ENCODE assay signal across 10 cellular contexts in genomic region chr6:30507849-30508843, GRCh38. TPM values are rescaled to one million over a fixed set of nuclear protein-coding genes. Genes with fewer than 3 reads are reported as not detected.
DNase-seq lines count a peak whose midpoint lies in the region; ATAC-seq, FAIRE-seq and TF ChIP-seq lines count a peak whose summit lies in the region.
"Had no signal": no experiment of that assay in that cellular context is flagged by ENCODE, and none has a peak within 500 bp of the region (broad histone marks: within the 10 kb centered on the region; RNA-seq: fewer than 3 reads in every experiment).

No MANE protein-coding gene starts in this region.

- H3K36me3 ChIP-seq in IMR-90 (ENCODE audit: control insufficient read depth, insufficient read depth, low read length) (no peaks in the 10 kb centered on the region), small intestine (ENCODE audit: control insufficient read depth in 2 of 2, insufficient read depth in 2 of 2, low read length in 2 of 2) (no peaks in the 10 kb centered on the region), PC-9 (ENCODE audit: low read depth) (no peaks in the 10 kb centered on the region)

- dilution Hi-C loops in IMR-90 (cut with HindIII; ENCODE audit: low sequenced_read_pairs, unreplicated experiment): no loop called here

- no TSS peak for BruUV-seq in IMR-90 (replicated peaks; lab: Mats Ljungman, UMichigan)
- BruUV-seq in PC-9 (replicated peaks; lab: Mats Ljungman, UMichigan): no TSS peak

- H4K91ac ChIP-seq in IMR-90 (ENCODE audit: insufficient read depth, low read depth, low read length): no peak overlapping the region

- no peaks in the 10 kb centered on the region for H3K9me1 ChIP-seq in IMR-90 (ENCODE audit: insufficient read depth, low read length)

- 0 out of 2 replicates have a peak overlapping the region, but pooled peaks have one; percentile 45 for H2BK120ac ChIP-seq in IMR-90 (ENCODE audit: low read depth, low read length)

- no peak overlapping the region for H3K9ac ChIP-seq in IMR-90 (ENCODE audit: low read depth, low read length)

- no peak overlapping the region for H3K14ac ChIP-seq in IMR-90 (replicated peaks; ENCODE audit: low read depth, low read length)

- POLR2A ChIA-PET in IMR-90 (lab: Charles Lee; ENCODE audit: unreplicated experiment): interaction anchor here (1.0 kb wide), 1 partner anchor 104 kb away, joined by 4 read pairs; no protein-coding TSS in a partner anchor
- POLR2A ChIA-PET in PC-9 (lab: Charles Lee; ENCODE audit: unreplicated experiment): interaction anchor here (0.6 kb wide), 1 partner anchor 15 kb away, joined by 6 read pairs; no protein-coding TSS in a partner anchor
- POLR2A ChIA-PET in HEK293T (lab: Yijun Ruan, JAX): no interaction called here

- no peak overlapping the region for H2BK5ac ChIP-seq in IMR-90 (ENCODE audit: low read depth, low read length, poor library complexity, severe bottlenecking)

- no peak for TF ChIP-seq POLR2A in IMR-90 (IDR thresholded peaks at IDR 0.05; ENCODE audit: low read depth, low read length)

- H3F3A ChIP-seq in PC-9 (ENCODE audit: insufficient read depth, low read depth): peaks cover 3% of the 10 kb centered on the region; the same call in 1 of the 2 replicates

- H3K23ac ChIP-seq in IMR-90 (ENCODE audit: low read depth, low read length): no peak overlapping the region

- H3K9me3 ChIP-seq in IMR-90 (ENCODE audit: control insufficient read depth, insufficient read depth, low read length) (no peaks in the 10 kb centered on the region), small intestine (ENCODE audit: control insufficient read depth, low read depth) (no peaks in the 10 kb centered on the region), PC-9 (ENCODE audit: insufficient read depth, low read depth) (no peaks in the 10 kb centered on the region)

- peak overlapping the region; percentile 54 to 55; a peak in 3 of 4 replicates for H4K8ac ChIP-seq in IMR-90 (ENCODE audit: low read depth in 2 of 2, low read length in 2 of 2)

- intact Hi-C loops in IMR-90 (cut with micrococcal nuclease) (no loop called here), PC-9 (cut with micrococcal nuclease; ENCODE audit: unreplicated experiment) (no loop called here)

- peaks cover 19% of the 10 kb centered on the region for H3K4me1 Mint-ChIP-seq in activated T-helper 17 cell treated with anti-CD3 and anti-CD28 coated beads, Interleukin-2, amount 50 U/mL, for 72 hours

- peaks cover 6% of the 10 kb centered on the region for H3K36me3 Mint-ChIP-seq in activated T-helper 17 cell treated with anti-CD3 and anti-CD28 coated beads, Interleukin-2, amount 50 U/mL, for 72 hours (ENCODE audit: low read depth)

- H3K56ac ChIP-seq in IMR-90 (ENCODE audit: extremely low read depth, insufficient read depth, low read length): no peak overlapping the region

- DNase-seq in IMR-90 (no peak), small intestine (no peak), PC-9 (no peak), HEK293T (ENCODE audit: extremely low spot score) (no peak)
- DNase-seq: activated CD4-positive, alpha-beta T cell treated with anti-CD3 and anti-CD28 coated beads for 4 hours; caudate nucleus; NCI-H82 had no signal

- no peak overlapping the region for H2AFZ ChIP-seq in IMR-90 (replicated peaks; ENCODE audit: low read length, poor library complexity)
- no peak overlapping the region for H2AFZ ChIP-seq in PC-9

- no peak for TF ChIP-seq RAD21 in IMR-90 (IDR thresholded peaks at IDR 0.05; ENCODE audit: low read length)

- H2BK20ac ChIP-seq in IMR-90 (ENCODE audit: low read depth, low read length): peak overlapping the region; percentile 50; the same call in 1 of the 2 replicates

- H4K5ac ChIP-seq in IMR-90 (ENCODE audit: low read depth, low read length): no peak overlapping the region

- H4K20me1 ChIP-seq in IMR-90 (ENCODE audit: insufficient read depth, low read length) (no peaks in the 10 kb centered on the region), PC-9 (ENCODE audit: insufficient read depth) (no peaks in the 10 kb centered on the region)

- no peak for FAIRE-seq in small intestine (lab: Jason Lieb, UNC)

- in situ Hi-C loops in IMR-90 (cut with MboI; ENCODE audit: low sequenced_read_pairs): no loop called here

- H3K4me1 ChIP-seq in IMR-90 (ENCODE audit: control insufficient read depth, insufficient read depth, low read length) (no peaks in the 10 kb centered on the region; the same call in 1 of the 2 replicates), small intestine (ENCODE audit: control insufficient read depth in 2 of 2, insufficient read depth in 1 of 2, low read depth in 1 of 2, low read length in 1 of 2) (no peaks in the 10 kb centered on the region), PC-9 (replicated peaks; ENCODE audit: insufficient read depth) (peaks cover 9% of the 10 kb centered on the region; the same call in 1 of the 2 replicates)

- 80% methylated on average over 1 of the region's 5 CpGs; no CpG with 5 or more reads in 1 of the 2 experiments for WGBS in IMR-90 (ENCODE audit: extremely low coverage in 2 of 2, insufficient read length in 1 of 2), 2 experiments
- WGBS in small intestine, 3 donors: 69 to 78% (median 73%) methylated on average over 5 of the region's 5 CpGs

- H3K27me3 ChIP-seq in IMR-90 (ENCODE audit: control insufficient read depth, insufficient read depth, low read length): no peaks in the 10 kb centered on the region
- no peaks in the 10 kb centered on the region for H3K27me3 ChIP-seq in small intestine (ENCODE audit: control insufficient read depth in 2 of 2, insufficient read depth in 2 of 2, low read length in 2 of 2)
- no peaks in the 10 kb centered on the region for H3K27me3 ChIP-seq in PC-9 (ENCODE audit: insufficient read depth, low read depth)

- H3K27me3 Mint-ChIP-seq in activated T-helper 17 cell treated with anti-CD3 and anti-CD28 coated beads, Interleukin-2, amount 50 U/mL, for 72 hours: no peaks in the 10 kb centered on the region

- peak overlapping the region; percentile 48; the same call in 1 of the 2 replicates for H3K4ac ChIP-seq in IMR-90 (ENCODE audit: low read depth, low read length)

- CTCF ChIA-PET in IMR-90 (lab: Yijun Ruan, JAX): no interaction called here
- CTCF ChIA-PET in PC-9 (lab: Charles Lee): no interaction called here
- CTCF ChIA-PET in HEK293T (lab: Yijun Ruan, JAX): no interaction called here

- H3K79me2 ChIP-seq in PC-9 (ENCODE audit: low read depth): no peaks in the 10 kb centered on the region

- H3K27ac ChIP-seq in IMR-90 (ENCODE audit: insufficient read depth, low read length) (no peak overlapping the region), small intestine (ENCODE audit: low read depth in 1 of 2, low read length in 1 of 2) (peak overlapping the region; percentile 62 to 63), PC-9 (no peak overlapping the region)

- peak overlapping the region; percentile 79; the same call in 1 of the 2 replicates for H2AK5ac ChIP-seq in IMR-90 (ENCODE audit: low read depth, low read length)

- TF ChIP-seq CTCF in IMR-90 (conservative IDR thresholded peaks at IDR 0.05; ENCODE audit: low read depth, low read length) (no peak), PC-9 (conservative IDR thresholded peaks at IDR 0.05) (no peak)

- peak overlapping the region; percentile 71 for H3K4me3 Mint-ChIP-seq in activated T-helper 17 cell treated with anti-CD3 and anti-CD28 coated beads, Interleukin-2, amount 50 U/mL, for 72 hours

- H3K9me2 ChIP-seq in PC-9 (ENCODE audit: insufficient read depth): no peaks in the 10 kb centered on the region

- peak overlapping the region; percentile 83 for H3K27ac Mint-ChIP-seq in activated T-helper 17 cell treated with anti-CD3 and anti-CD28 coated beads, Interleukin-2, amount 50 U/mL, for 72 hours

- ATAC-seq in GM18861 (IDR thresholded peaks at IDR 0.05; ENCODE audit: unreplicated experiment) (peak; percentile 24), IMR-90 (ENCODE audit: low read depth) (no peak), HG03439 (IDR thresholded peaks at IDR 0.05; ENCODE audit: unreplicated experiment) (no peak)
- ATAC-seq in activated T-helper 17 cell treated with anti-CD3 and anti-CD28 coated beads, Interleukin-2, amount 50 U/mL, for 72 hours (replicated peaks): peak; percentile 69

- H2BK15ac ChIP-seq in IMR-90 (ENCODE audit: low read depth, low read length): no peak overlapping the region; the same call in 2 of the 3 replicates

- H3K4me3 ChIP-seq in IMR-90 (ENCODE audit: insufficient read depth, low read depth, low read length) (no peak overlapping the region), small intestine (ENCODE audit: low read depth in 1 of 2, low read length in 2 of 2) (no peak overlapping the region), PC-9 (no peak overlapping the region)

- no peak overlapping the region for H3K4me2 ChIP-seq in IMR-90 (ENCODE audit: low read depth, low read length)
- no peak overlapping the region for H3K4me2 ChIP-seq in PC-9

- no peak overlapping the region for H2AK9ac ChIP-seq in IMR-90 (replicated peaks; ENCODE audit: low read depth, low read length, poor library complexity)

- no peaks in the 10 kb centered on the region for H3K9me3 Mint-ChIP-seq in activated T-helper 17 cell treated with anti-CD3 and anti-CD28 coated beads, Interleukin-2, amount 50 U/mL, for 72 hours

- no peaks in the 10 kb centered on the region for H3K79me1 ChIP-seq in IMR-90 (ENCODE audit: low read depth in 1 of 2, low read length in 2 of 2)

- no peak overlapping the region for H3K18ac ChIP-seq in IMR-90 (ENCODE audit: low read depth, low read length)

RNA-seq across cellular contexts. Expression of gene HLA-E, which starts 18.8 kb away (rescaled TPM):
- total RNA-seq in IMR-90 (2012; rRNA removed): 84.8 and 85.8 TPM in 2 replicates
- polyA plus RNA-seq in IMR-90 (2012; rRNA removed): 83.6 and 91.4 TPM in 2 replicates
- 104 and 106 TPM in 2 replicates for polyA plus RNA-seq in IMR-90 (2012; cell fraction: cytosol; rRNA removed)
- 84.7 and 103 TPM in 2 replicates for polyA plus RNA-seq in IMR-90 (2012; cell fraction: nucleus; rRNA removed; ENCODE audit: low replicate concordance)
- 100 to 1,000 TPM; 362 to 675 TPM for total RNA-seq in activated T-helper 17 cell treated with anti-CD3 and anti-CD28 coated beads, Interleukin-2, amount 50 U/mL, for 72 hours
- 100 to 1,000 TPM in 2 of 3 donors, 10 to 100 TPM in 1; 72.5 to 494 (median 228) TPM for polyA plus RNA-seq in small intestine
- 125 and 160 TPM in 2 replicates for total RNA-seq in PC-9 (2021)

RNA-seq across cellular contexts. Expression of gene GNL1, which starts 48.1 kb away (rescaled TPM):
- total RNA-seq in IMR-90 (2012; rRNA removed): 33.9 and 40.5 TPM in 2 replicates
- polyA plus RNA-seq in IMR-90 (2012; rRNA removed): 43.7 and 44.0 TPM in 2 replicates
- polyA plus RNA-seq in IMR-90 (2012; cell fraction: cytosol; rRNA removed): 27.9 and 33.6 TPM in 2 replicates
- 45.1 and 54.4 TPM in 2 replicates for polyA plus RNA-seq in IMR-90 (2012; cell fraction: nucleus; rRNA removed; ENCODE audit: low replicate concordance)
- 100 to 1,000 TPM; 102 to 117 TPM for total RNA-seq in activated T-helper 17 cell treated with anti-CD3 and anti-CD28 coated beads, Interleukin-2, amount 50 U/mL, for 72 hours
- polyA plus RNA-seq in small intestine: 10 to 100 TPM; 25.9 to 46.7 (median 39.4) TPM
- total RNA-seq in PC-9 (2021): 114 and 123 TPM in 2 replicates

RNA-seq across cellular contexts. Expression of gene PRR3, which starts 48.9 kb away (rescaled TPM):
- total RNA-seq in IMR-90 (2012; rRNA removed) (7.2 TPM in 2 replicates), PC-9 (2021) (14.7 and 16.9 TPM in 2 replicates)
- polyA plus RNA-seq in IMR-90 (2012; rRNA removed) (16.7 and 17.3 TPM in 2 replicates), small intestine (1 to 10 TPM; 3.6 to 6.1 (median 4.1) TPM)
- 9.5 and 11.1 TPM in 2 replicates for polyA plus RNA-seq in IMR-90 (2012; cell fraction: cytosol; rRNA removed)
- 8.2 and 15.9 TPM in 2 replicates for polyA plus RNA-seq in IMR-90 (2012; cell fraction: nucleus; rRNA removed; ENCODE audit: low replicate concordance)
- total RNA-seq in activated T-helper 17 cell treated with anti-CD3 and anti-CD28 coated beads, Interleukin-2, amount 50 U/mL, for 72 hours: 10 to 100 TPM; 22.1 to 23.1 TPM

Comparison
In these comparisons a context has a peak if more than half of its experiments do, and no peak if none do; other contexts are left out.
1. ATAC-seq: peak in GM18861 (single experiment) and activated T-helper 17 cell treated with anti-CD3 and anti-CD28 coated beads, Interleukin-2, amount 50 U/mL, for 72 hours (single experiment); none in IMR-90 (single experiment) and HG03439 (single experiment).
2. H3K27ac ChIP-seq: peak in small intestine (2 of 2); none in IMR-90 (single experiment) and PC-9 (single experiment).